In genomic region chr5:76283670-76284069, GRCh38 we compare ENCODE assay signal across 20 cellular contexts.
DNase-seq lines count a peak whose midpoint lies in the region; ATAC-seq and TF ChIP-seq lines count a peak whose summit lies in the region.
"Had no signal": no experiment of that assay in that cellular context is flagged by ENCODE, and none has a peak within 500 bp of the region (broad histone marks: within the 10 kb centered on the region; RNA-seq: fewer than 3 reads in every experiment).

No MANE protein-coding gene starts in this region.

- no peak overlapping the region for H3K4me2 ChIP-seq in mammary epithelial cell (ENCODE audit: insufficient read depth, low read depth, low read length)
- H3K4me2 ChIP-seq: KMS-11 had no signal

- dilution Hi-C loops in mammary epithelial cell (cut with HindIII; ENCODE audit: low sequenced_read_pairs): no loop called here

- CTCF ChIA-PET in activated CD4-positive, alpha-beta T cell treated with anti-CD3 and anti-CD28 coated beads for 36 hours (lab: Charles Lee): interaction anchor here (0.6 to 1.4 kb wide), 3 partner anchors 13 to 94 kb away, joined by 3 to 5 read pairs (median 4); no protein-coding TSS in a partner anchor
- CTCF ChIA-PET in mammary epithelial cell (lab: Charles Lee; ENCODE audit: low non-redundant PET): interaction anchor here (0.5 to 0.7 kb wide), 2 partner anchors 109 to 548 kb away, joined by 5 to 6 read pairs; no protein-coding TSS in a partner anchor

- intact Hi-C loops in activated CD4-positive, alpha-beta T cell treated with anti-CD3 and anti-CD28 coated beads for 36 hours (cut with DNase I, micrococcal nuclease): no loop called here
- intact Hi-C loops in mammary epithelial cell (cut with micrococcal nuclease): no loop called here

- H3K36me3 ChIP-seq in mammary epithelial cell (ENCODE audit: insufficient read depth, low read length): no peaks in the 10 kb centered on the region
- H3K36me3 ChIP-seq: HAP-1 had no signal

- peaks cover 10% of the 10 kb centered on the region for H3K4me1 ChIP-seq in mammary epithelial cell (ENCODE audit: insufficient read depth, low read length)
- H3K4me1 ChIP-seq: HAP-1 had no signal

- no peak overlapping the region for H3K27ac ChIP-seq in mammary epithelial cell (ENCODE audit: insufficient read depth, low read depth, low read length)
- H3K27ac ChIP-seq: KMS-11 had no signal

- H3K9ac ChIP-seq in mammary epithelial cell (ENCODE audit: insufficient read depth, low read length): no peak overlapping the region
- H3K9ac ChIP-seq: KMS-11 had no signal

- no peaks in the 10 kb centered on the region for H3K36me3 Mint-ChIP-seq in activated CD4-positive, alpha-beta T cell treated with anti-CD3 and anti-CD28 coated beads for 36 hours (ENCODE audit: low read depth)
- H3K36me3 Mint-ChIP-seq in stimulated activated effector memory CD8-positive, alpha-beta T cell treated with anti-CD3 and anti-CD28 coated beads, Interleukin-12 subunit alpha, Interleukin-12 subunit beta, amount 100 ng/mL, for 72 hours: no peaks in the 10 kb centered on the region
- no peaks in the 10 kb centered on the region for H3K36me3 Mint-ChIP-seq in activated T-cell treated with anti-CD3 and anti-CD28 coated beads, Interleukin-2, amount 50 U/mL, for 24 hours (ENCODE audit: low read depth)
- H3K36me3 Mint-ChIP-seq: CD4-positive, alpha-beta memory T cell had no signal

- no peak overlapping the region for H3K4me3 ChIP-seq in mammary epithelial cell (replicated peaks in 1 of 3; ENCODE audit: insufficient read depth in 1 of 3, low read depth in 2 of 3, low read length in 3 of 3)
- H3K4me3 ChIP-seq: HAP-1 had no signal

- TSS peak; percentile 39 for BruUV-seq in mammary epithelial cell (replicated peaks; lab: Mats Ljungman, UMichigan)

- H3K27me3 Mint-ChIP-seq in activated CD4-positive, alpha-beta T cell treated with anti-CD3 and anti-CD28 coated beads for 36 hours: no peaks in the 10 kb centered on the region
- no peaks in the 10 kb centered on the region for H3K27me3 Mint-ChIP-seq in activated T-cell treated with anti-CD3 and anti-CD28 coated beads, Interleukin-2, amount 50 U/mL, for 24 hours
- H3K27me3 Mint-ChIP-seq: CD4-positive, alpha-beta memory T cell had no signal

- no peak overlapping the region for H3K4me3 Mint-ChIP-seq in activated CD4-positive, alpha-beta T cell treated with anti-CD3 and anti-CD28 coated beads for 36 hours
- H3K4me3 Mint-ChIP-seq in stimulated activated effector memory CD8-positive, alpha-beta T cell treated with anti-CD3 and anti-CD28 coated beads, Interleukin-12 subunit alpha, Interleukin-12 subunit beta, amount 100 ng/mL, for 72 hours: no peak overlapping the region
- no peak overlapping the region for H3K4me3 Mint-ChIP-seq in activated T-cell treated with anti-CD3 and anti-CD28 coated beads, Interleukin-2, amount 50 U/mL, for 24 hours
- H3K4me3 Mint-ChIP-seq: CD4-positive, alpha-beta memory T cell had no signal

- H3K9me3 ChIP-seq in mammary epithelial cell (replicated peaks; ENCODE audit: insufficient read depth, low read length): no peaks in the 10 kb centered on the region
- H3K9me3 ChIP-seq: HAP-1 had no signal

- peak; percentile 39 for ATAC-seq in activated CD4-positive, alpha-beta T cell treated with anti-CD3 and anti-CD28 coated beads for 36 hours
- ATAC-seq in stimulated activated effector memory CD8-positive, alpha-beta T cell treated with anti-CD3 and anti-CD28 coated beads, Interleukin-12 subunit alpha, Interleukin-12 subunit beta, amount 100 ng/mL, for 72 hours: peak; percentile 50

- in situ Hi-C loops in mammary epithelial cell (cut with MboI; ENCODE audit: low sequenced_read_pairs in 2 of 2): no loop called here

- no peak for TF ChIP-seq CTCF in mammary epithelial cell (conservative IDR thresholded peaks at IDR 0.05 in 1 of 2, IDR thresholded peaks at IDR 0.05 in 1 of 2; ENCODE audit: extremely low read depth in 1 of 2, insufficient read depth in 1 of 2, low read depth in 1 of 2, low read length in 2 of 2)

- no peaks in the 10 kb centered on the region for H3K4me1 Mint-ChIP-seq in activated CD4-positive, alpha-beta T cell treated with anti-CD3 and anti-CD28 coated beads for 36 hours
- H3K4me1 Mint-ChIP-seq in stimulated activated effector memory CD8-positive, alpha-beta T cell treated with anti-CD3 and anti-CD28 coated beads, Interleukin-12 subunit alpha, Interleukin-12 subunit beta, amount 100 ng/mL, for 72 hours: no peaks in the 10 kb centered on the region
- H3K4me1 Mint-ChIP-seq in activated T-cell treated with anti-CD3 and anti-CD28 coated beads, Interleukin-2, amount 50 U/mL, for 24 hours (ENCODE audit: low read depth): peaks cover 4% of the 10 kb centered on the region

- no peak overlapping the region for H2AFZ ChIP-seq in mammary epithelial cell (ENCODE audit: low read depth, low read length)

- POLR2A ChIA-PET in activated CD4-positive, alpha-beta T cell treated with anti-CD3 and anti-CD28 coated beads for 36 hours (lab: Charles Lee): no interaction called here

- no peaks in the 10 kb centered on the region for H3K9me3 Mint-ChIP-seq in activated CD4-positive, alpha-beta T cell treated with anti-CD3 and anti-CD28 coated beads for 36 hours (ENCODE audit: low read depth)
- H3K9me3 Mint-ChIP-seq in stimulated activated effector memory CD8-positive, alpha-beta T cell treated with anti-CD3 and anti-CD28 coated beads, Interleukin-12 subunit alpha, Interleukin-12 subunit beta, amount 100 ng/mL, for 72 hours: no peaks in the 10 kb centered on the region
- no peaks in the 10 kb centered on the region for H3K9me3 Mint-ChIP-seq in activated T-cell treated with anti-CD3 and anti-CD28 coated beads, Interleukin-2, amount 50 U/mL, for 24 hours

- no peaks in the 10 kb centered on the region for H3K27me3 ChIP-seq in mammary epithelial cell (ENCODE audit: insufficient read depth, low read length)

- no peak for DNase-seq in activated CD4-positive, alpha-beta T cell treated with anti-CD3 and anti-CD28 coated beads for 36 hours
- DNase-seq in activated CD4-positive, alpha-beta T cell treated with anti-CD3 and anti-CD28 coated beads, Interleukin-2, amount 50 U/mL, for 4 hours: no peak
- peak; percentile 88 for DNase-seq in mammary epithelial cell
- DNase-seq in kidney tubule cell (ENCODE audit: low spot score): peak; percentile 68
- DNase-seq in stimulated activated effector memory CD8-positive, alpha-beta T cell treated with anti-CD3 and anti-CD28 coated beads, Interleukin-12 subunit alpha, Interleukin-12 subunit beta, amount 100 ng/mL, for 72 hours (ENCODE audit: low spot score in 2 of 2): no peak
- DNase-seq in activated T-cell treated with anti-CD3 and anti-CD28 coated beads, Interleukin-2, amount 50 U/mL, for 24 hours: no peak
- DNase-seq in NCI-H510A treated with DMSO at 0.1 percent for 48 hours (lab: John Stamatoyannopoulos, UW): no peak
- no peak for DNase-seq in NCI-H2227 (lab: John Stamatoyannopoulos, UW; ENCODE audit: unreplicated experiment)
- DNase-seq: 8988T; CD4-positive, alpha-beta memory T cell; DMS153; GDM1; NCI-H1048; NCI-H1436; NCI-H2029; NCI-H446; NCI-H69; SHP77 treated with DMSO at 0.1 percent for 48 hours had no signal

- H4K20me1 ChIP-seq in mammary epithelial cell (ENCODE audit: insufficient read depth, low read length): no peaks in the 10 kb centered on the region

- H3K79me2 ChIP-seq in mammary epithelial cell (ENCODE audit: insufficient read depth, low read length): no peaks in the 10 kb centered on the region

- H3K27ac Mint-ChIP-seq in activated CD4-positive, alpha-beta T cell treated with anti-CD3 and anti-CD28 coated beads for 36 hours: no peak overlapping the region
- no peak overlapping the region for H3K27ac Mint-ChIP-seq in stimulated activated effector memory CD8-positive, alpha-beta T cell treated with anti-CD3 and anti-CD28 coated beads, Interleukin-12 subunit alpha, Interleukin-12 subunit beta, amount 100 ng/mL, for 72 hours
- H3K27ac Mint-ChIP-seq in activated T-cell treated with anti-CD3 and anti-CD28 coated beads, Interleukin-2, amount 50 U/mL, for 24 hours: no peak overlapping the region
- H3K27ac Mint-ChIP-seq: CD4-positive, alpha-beta memory T cell had no signal

Comparison
In these comparisons a context has a peak if more than half of its experiments do, and no peak if none do; other contexts are left out.
1. DNase-seq: peak in mammary epithelial cell (single experiment) and kidney tubule cell (single experiment); none in activated CD4-positive, alpha-beta T cell treated with anti-CD3 and anti-CD28 coated beads for 36 hours (single experiment), activated CD4-positive, alpha-beta T cell treated with anti-CD3 and anti-CD28 coated beads, Interleukin-2, amount 50 U/mL, for 4 hours (0 of 2), stimulated activated effector memory CD8-positive, alpha-beta T cell treated with anti-CD3 and anti-CD28 coated beads, Interleukin-12 subunit alpha, Interleukin-12 subunit beta, amount 100 ng/mL, for 72 hours (0 of 2), activated T-cell treated with anti-CD3 and anti-CD28 coated beads, Interleukin-2, amount 50 U/mL, for 24 hours (single experiment), NCI-H510A treated with DMSO at 0.1 percent for 48 hours (single experiment) and NCI-H2227 (single experiment).